11 cellular contexts compared by ENCODE assay signal in genomic region chr20:32752458-32753250, GRCh38. TPM values are rescaled to one million over a fixed set of nuclear protein-coding genes. Genes with fewer than 3 reads are reported as not detected.
DNase-seq lines count a peak whose midpoint lies in the region; ATAC-seq lines count a peak whose summit lies in the region.
"Had no signal": no experiment of that assay in that cellular context is flagged by ENCODE, and none has a peak within 500 bp of the region (broad histone marks: within the 10 kb centered on the region; RNA-seq: fewer than 3 reads in every experiment).

No MANE protein-coding gene starts in this region.

- H3K27me3 ChIP-seq in adipocyte (replicated peaks; ENCODE audit: control insufficient read depth, insufficient read depth, low read length), result no peaks in the 10 kb centered on the region

- DNase-seq in EH (ENCODE audit: low read depth), result peak; percentile 79
- DNase-seq in LHCN-M2 (ENCODE audit: low read depth), result peak; percentile 57
- DNase-seq in adipocyte (ENCODE audit: low read depth), result no peak
- peak; percentile 80 for DNase-seq in iris pigment epithelial cell (ENCODE audit: low read depth)
- no peak for DNase-seq in NCI-H2171 treated with DMSO at 0.1 percent for 48 hours (lab: John Stamatoyannopoulos, UW)
- DNase-seq in stimulated activated CD8-positive, alpha-beta memory T cell treated with anti-CD3 and anti-CD28 coated beads, Interleukin-4, amount 100 ng/mL, for 48 hours, result no peak
- no peak for DNase-seq in NCI-H524 treated with DMSO at 0.1 percent for 48 hours (lab: John Stamatoyannopoulos, UW)
- DNase-seq: midbrain, NCI-H2107, retina had no signal

- H3K9me3 ChIP-seq in adipocyte (ENCODE audit: control insufficient read depth, low read length), result no peaks in the 10 kb centered on the region

- ATAC-seq in esophagus mucosa, result no peak

- H3K9ac ChIP-seq in adipocyte (ENCODE audit: low read length), result no peak overlapping the region

- H3K36me3 ChIP-seq in adipocyte (ENCODE audit: control insufficient read depth, insufficient read depth, low read length, severe bottlenecking), result no peaks in the 10 kb centered on the region

- peaks cover 9% of the 10 kb centered on the region for H3K4me1 ChIP-seq in adipocyte (ENCODE audit: control insufficient read depth, insufficient read depth, low read length)

- H3K4me3 ChIP-seq in adipocyte (ENCODE audit: low read length), result peak overlapping the region; percentile 44

RNA-seq across cellular contexts. Expression of gene COMMD7, which starts 9.4 kb away (rescaled TPM):
- 16.3 and 26.7 TPM in 2 replicates for total RNA-seq in LHCN-M2 (2014; rRNA removed)
- 53.4 TPM for polyA plus RNA-seq in LHCN-M2 (2012)
- 16.1 TPM for total RNA-seq in esophagus mucosa

RNA-seq across cellular contexts. Expression of gene DNMT3B, which starts 9.5 kb away (rescaled TPM):
- total RNA-seq in LHCN-M2 (2014; rRNA removed) (1.2 TPM in 2 replicates), esophagus mucosa (0.84 TPM)
- polyA plus RNA-seq in LHCN-M2 (2012), result 0.60 TPM

Comparison
In these comparisons a context has a peak if more than half of its experiments do, and no peak if none do; other contexts are left out.
1. DNase-seq: peak in EH (single experiment), LHCN-M2 (single experiment) and iris pigment epithelial cell (single experiment); none in adipocyte (single experiment), NCI-H2171 treated with DMSO at 0.1 percent for 48 hours (single experiment), stimulated activated CD8-positive, alpha-beta memory T cell treated with anti-CD3 and anti-CD28 coated beads, Interleukin-4, amount 100 ng/mL, for 48 hours (single experiment) and NCI-H524 treated with DMSO at 0.1 percent for 48 hours (single experiment).